In genomic region chr6:299050-299980, GRCh38 we compare ENCODE assay signal across 19 cellular contexts. TPM values are rescaled to one million over a fixed set of nuclear protein-coding genes. Genes with fewer than 3 reads are reported as not detected.
A peak's percentile ranks its signal among the peaks of the same experiment; 100 is the strongest.
DNase-seq lines count a peak whose midpoint lies in the region.
"Had no signal": no experiment of that assay in that cellular context is flagged by ENCODE, and none has a peak within 500 bp of the region (broad histone marks: within the 10 kb centered on the region; RNA-seq: fewer than 3 reads in every experiment).

No MANE protein-coding gene starts in this region.

- no peak overlapping the region for H3K4me3 Mint-ChIP-seq in activated CD4-positive, alpha-beta T cell treated with anti-CD3 and anti-CD28 coated beads, Interleukin-2, amount 10 ng/mL, durations not matched to agents 7 days and 5 days
- H3K4me3 Mint-ChIP-seq: activated CD8-positive, alpha-beta T cell treated with anti-CD3 and anti-CD28 coated beads for 36 hours; T-cell; type B pancreatic cell had no signal

- H3K9me3 ChIP-seq in adipocyte (ENCODE audit: control insufficient read depth, low read length) (no peaks in the 10 kb centered on the region), subcutaneous abdominal adipose tissue (ENCODE audit: control insufficient read depth in 5 of 5, low read length in 5 of 5) (no peaks in the 10 kb centered on the region)
- H3K9me3 ChIP-seq: gastroesophageal sphincter had no signal

- CTCF ChIA-PET in activated CD4-positive, alpha-beta T cell treated with anti-CD3 and anti-CD28 coated beads, Interleukin-2, amount 10 ng/mL, durations not matched to agents 7 days and 5 days (lab: Charles Lee), result interaction anchor here (1.3 to 1.4 kb wide), 2 partner anchors 14 to 40 kb away, joined by 3 read pairs; no protein-coding TSS in a partner anchor

- H3K27ac Mint-ChIP-seq in activated CD4-positive, alpha-beta T cell treated with anti-CD3 and anti-CD28 coated beads, Interleukin-2, amount 10 ng/mL, durations not matched to agents 7 days and 5 days, result no peak overlapping the region
- H3K27ac Mint-ChIP-seq: activated CD8-positive, alpha-beta T cell treated with anti-CD3 and anti-CD28 coated beads for 36 hours; activated T-helper 2 cell treated with anti-CD3 and anti-CD28 coated beads, Interferon-gamma antibody, Interleukin-2, Interleukin-4, amounts not matched to agents 10 μg/mL and 5 μg/mL and 100 μg/mL, durations not matched to agents 14 hours and 24 hours and 36 hours; T-cell; type B pancreatic cell had no signal

- POLR2A ChIA-PET in activated CD4-positive, alpha-beta T cell treated with anti-CD3 and anti-CD28 coated beads, Interleukin-2, amount 10 ng/mL, durations not matched to agents 7 days and 5 days (lab: Charles Lee), result no interaction called here

- H3K36me3 ChIP-seq in adipocyte (ENCODE audit: control insufficient read depth, insufficient read depth, low read length, severe bottlenecking) (no peaks in the 10 kb centered on the region), subcutaneous abdominal adipose tissue (ENCODE audit: control insufficient read depth in 5 of 5, insufficient read depth in 5 of 5, low read length in 5 of 5) (peaks cover 0 to 5% (median 3%) of the 10 kb centered on the region in 5 donors)

- H3K9ac ChIP-seq in adipocyte (ENCODE audit: low read length) (no peak overlapping the region), subcutaneous abdominal adipose tissue (ENCODE audit: low read length in 5 of 5) (no peak overlapping the region)

- H3K27ac ChIP-seq in subcutaneous abdominal adipose tissue (ENCODE audit: low read depth, low read length), result peak overlapping the region; percentile 9
- H3K27ac ChIP-seq: C4-2B, gastroesophageal sphincter had no signal

- H3K27me3 ChIP-seq in adipocyte (replicated peaks; ENCODE audit: control insufficient read depth, insufficient read depth, low read length) (no peaks in the 10 kb centered on the region), subcutaneous abdominal adipose tissue (ENCODE audit: control insufficient read depth in 5 of 5, insufficient read depth in 4 of 5, low read length in 5 of 5) (no peaks in the 10 kb centered on the region)
- H3K27me3 ChIP-seq: gastroesophageal sphincter had no signal

- H3K36me3 Mint-ChIP-seq in activated CD4-positive, alpha-beta T cell treated with anti-CD3 and anti-CD28 coated beads, Interleukin-2, amount 10 ng/mL, durations not matched to agents 7 days and 5 days (ENCODE audit: low read depth), result no peaks in the 10 kb centered on the region
- H3K36me3 Mint-ChIP-seq: type B pancreatic cell had no signal

- H3K4me1 Mint-ChIP-seq in activated CD4-positive, alpha-beta T cell treated with anti-CD3 and anti-CD28 coated beads, Interleukin-2, amount 10 ng/mL, durations not matched to agents 7 days and 5 days, result peaks cover 33% of the 10 kb centered on the region

- peak; percentile 48 for DNase-seq in activated CD8-positive, alpha-beta memory T cell treated with anti-CD3 and anti-CD28 coated beads for 24 hours
- no peak for DNase-seq in activated CD8-positive, alpha-beta memory T cell treated with anti-CD3 and anti-CD28 coated beads, Interleukin-2, amount 50 U/mL, for 48 hours
- DNase-seq in adipocyte (ENCODE audit: low read depth) (peak; percentile 68), iris pigment epithelial cell (ENCODE audit: low read depth) (peak; percentile 71), cerebellar nuclear complex (lab: John Stamatoyannopoulos, UW) (no peak), NOMO-1 treated with dmso at 0.1 percent for 144 hours (lab: John Stamatoyannopoulos, UW; ENCODE audit: unreplicated experiment) (no peak)
- no peak for DNase-seq in activated CD4-positive, alpha-beta T cell treated with anti-CD3 and anti-CD28 coated beads, Interleukin-2, amount 10 ng/mL, durations not matched to agents 7 days and 5 days
- DNase-seq: 8988T; activated CD8-positive, alpha-beta T cell treated with anti-CD3 and anti-CD28 coated beads for 36 hours; caudate nucleus; NCI-H187 treated with DMSO at 0.1 percent for 48 hours; NCI-H446 treated with DMSO at 0.1 percent for 48 hours; SHP77 had no signal

- H3K4me3 ChIP-seq in adipocyte (ENCODE audit: low read length), result no peak overlapping the region
- no peak overlapping the region for H3K4me3 ChIP-seq in subcutaneous abdominal adipose tissue (ENCODE audit: low read depth in 1 of 5, low read length in 5 of 5)
- H3K4me3 ChIP-seq: gastroesophageal sphincter had no signal

- H3K4me1 ChIP-seq in adipocyte (ENCODE audit: control insufficient read depth, insufficient read depth, low read length) (peaks cover 9% of the 10 kb centered on the region), subcutaneous abdominal adipose tissue (ENCODE audit: control insufficient read depth in 5 of 5, insufficient read depth in 5 of 5, low read length in 5 of 5) (peaks cover 11 to 51% (median 47%) of the 10 kb centered on the region in 5 donors)

- H3K9me3 Mint-ChIP-seq in activated CD4-positive, alpha-beta T cell treated with anti-CD3 and anti-CD28 coated beads, Interleukin-2, amount 10 ng/mL, durations not matched to agents 7 days and 5 days, result no peaks in the 10 kb centered on the region
- H3K9me3 Mint-ChIP-seq: activated CD8-positive, alpha-beta T cell treated with anti-CD3 and anti-CD28 coated beads for 36 hours; activated T-helper 2 cell treated with anti-CD3 and anti-CD28 coated beads, Interferon-gamma antibody, Interleukin-2, Interleukin-4, amounts not matched to agents 10 μg/mL and 5 μg/mL and 100 μg/mL, durations not matched to agents 14 hours and 24 hours and 36 hours; T-cell; type B pancreatic cell had no signal

- no peaks in the 10 kb centered on the region for H3K27me3 Mint-ChIP-seq in activated CD4-positive, alpha-beta T cell treated with anti-CD3 and anti-CD28 coated beads, Interleukin-2, amount 10 ng/mL, durations not matched to agents 7 days and 5 days
- H3K27me3 Mint-ChIP-seq: activated CD8-positive, alpha-beta T cell treated with anti-CD3 and anti-CD28 coated beads for 36 hours; T-cell; type B pancreatic cell had no signal

RNA-seq across cellular contexts. Expression of gene DUSP22, which starts 7.0 kb away (rescaled TPM):
- 10 to 100 TPM; 35.3 to 36.7 TPM for total RNA-seq in activated CD4-positive, alpha-beta T cell treated with anti-CD3 and anti-CD28 coated beads, Interleukin-2, amount 10 ng/mL, durations not matched to agents 7 days and 5 days

Comparison
In these comparisons a context has a peak if more than half of its experiments do, and no peak if none do; other contexts are left out.
1. DNase-seq: peak in activated CD8-positive, alpha-beta memory T cell treated with anti-CD3 and anti-CD28 coated beads for 24 hours (single experiment), adipocyte (single experiment) and iris pigment epithelial cell (single experiment); none in activated CD8-positive, alpha-beta memory T cell treated with anti-CD3 and anti-CD28 coated beads, Interleukin-2, amount 50 U/mL, for 48 hours (single experiment), activated CD4-positive, alpha-beta T cell treated with anti-CD3 and anti-CD28 coated beads, Interleukin-2, amount 10 ng/mL, durations not matched to agents 7 days and 5 days (single experiment), cerebellar nuclear complex (0 of 2) and NOMO-1 treated with dmso at 0.1 percent for 144 hours (single experiment).